Comparison of ENCODE assay signal across 18 cellular contexts in the genomic region with DNA sequence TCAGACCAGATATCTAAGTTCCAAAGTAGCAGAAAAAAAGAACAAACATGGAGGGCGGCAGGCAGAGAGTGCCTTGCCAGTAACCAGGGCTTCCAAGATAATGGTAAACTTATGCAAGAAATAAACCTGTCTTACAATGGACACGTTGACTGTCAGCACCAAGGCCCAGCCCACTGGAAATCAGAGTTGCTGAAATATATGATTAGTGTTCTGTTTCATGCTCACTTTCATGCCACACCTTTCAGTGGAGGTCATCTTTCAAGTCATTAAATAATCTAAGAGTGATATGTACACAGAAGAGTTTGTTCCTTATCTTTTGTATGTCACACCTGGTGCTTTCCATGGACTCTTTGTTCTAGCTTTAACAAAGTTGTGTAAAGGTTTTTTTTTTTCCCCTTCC.
"Had no signal": no experiment of that assay in that cellular context is flagged by ENCODE, and none has a peak within 500 bp of the region (broad histone marks: within the 10 kb centered on the region; RNA-seq: fewer than 3 reads in every experiment).

No MANE protein-coding gene starts in this region.

- DNase-seq: activated CD4-positive, alpha-beta memory T cell treated with anti-CD3 and anti-CD28 coated beads, Interleukin-2, amount 10 ng/mL, durations not matched to agents 7 days and 5 days; activated CD4-positive, alpha-beta T cell treated with anti-CD3 and anti-CD28 coated beads for 36 hours; activated T-cell treated with anti-CD3 and anti-CD28 coated beads, Interleukin-2, amount 50 U/mL, for 72 hours; aorta; effector CD4-positive, alpha-beta T cell; gastrocnemius medialis; heart right ventricle; kidney; left ventricle myocardium superior; mesenchymal stem cell; ovary; stimulated activated CD4-positive, alpha-beta T cell treated with anti-CD3 and anti-CD28 coated beads, Interleukin-4, amount 100 ng/mL, for 24 hours; stimulated activated naive CD8-positive, alpha-beta T cell treated with anti-CD3 and anti-CD28 coated beads, Interleukin-15, amount 100 ng/mL, for 72 hours; T1000; thyroid gland had no signal

- H3K4me1 Mint-ChIP-seq: activated CD4-positive, alpha-beta memory T cell treated with anti-CD3 and anti-CD28 coated beads, Interleukin-2, amount 10 ng/mL, durations not matched to agents 7 days and 5 days; activated CD4-positive, alpha-beta T cell treated with anti-CD3 and anti-CD28 coated beads for 36 hours; stimulated activated naive CD8-positive, alpha-beta T cell treated with anti-CD3 and anti-CD28 coated beads, Interleukin-15, amount 100 ng/mL, for 72 hours had no signal

- H3K9me3 Mint-ChIP-seq: activated CD4-positive, alpha-beta memory T cell treated with anti-CD3 and anti-CD28 coated beads, Interleukin-2, amount 10 ng/mL, durations not matched to agents 7 days and 5 days; activated T-cell treated with anti-CD3 and anti-CD28 coated beads, Interleukin-2, amount 50 U/mL, for 72 hours; neural progenitor cell; stimulated activated naive CD8-positive, alpha-beta T cell treated with anti-CD3 and anti-CD28 coated beads, Interleukin-15, amount 100 ng/mL, for 72 hours had no signal

- H3K4me3 ChIP-seq: coronary artery, gastrocnemius medialis, heart right ventricle, neural progenitor cell, ovary, thyroid gland had no signal

- ATAC-seq: activated CD4-positive, alpha-beta T cell treated with anti-CD3 and anti-CD28 coated beads for 36 hours; activated T-cell treated with anti-CD3 and anti-CD28 coated beads, Interleukin-2, amount 50 U/mL, for 72 hours; gastrocnemius medialis; heart right ventricle; left ventricle myocardium superior; stimulated activated naive CD8-positive, alpha-beta T cell treated with anti-CD3 and anti-CD28 coated beads, Interleukin-15, amount 100 ng/mL, for 72 hours had no signal

- H3K27ac Mint-ChIP-seq: activated CD4-positive, alpha-beta memory T cell treated with anti-CD3 and anti-CD28 coated beads, Interleukin-2, amount 10 ng/mL, durations not matched to agents 7 days and 5 days; activated CD4-positive, alpha-beta T cell treated with anti-CD3 and anti-CD28 coated beads for 36 hours; activated T-cell treated with anti-CD3 and anti-CD28 coated beads, Interleukin-2, amount 50 U/mL, for 72 hours; neural progenitor cell; stimulated activated naive CD8-positive, alpha-beta T cell treated with anti-CD3 and anti-CD28 coated beads, Interleukin-15, amount 100 ng/mL, for 72 hours had no signal

- H3K27me3 Mint-ChIP-seq: activated CD4-positive, alpha-beta memory T cell treated with anti-CD3 and anti-CD28 coated beads, Interleukin-2, amount 10 ng/mL, durations not matched to agents 7 days and 5 days; stimulated activated naive CD8-positive, alpha-beta T cell treated with anti-CD3 and anti-CD28 coated beads, Interleukin-15, amount 100 ng/mL, for 72 hours had no signal

- H3K4me2 ChIP-seq: neural progenitor cell had no signal

- H3K27me3 ChIP-seq: gastrocnemius medialis, heart right ventricle, neural progenitor cell, ovary, thyroid gland had no signal

- H3K9ac ChIP-seq: neural progenitor cell had no signal

- H3K27ac ChIP-seq: coronary artery, gastrocnemius medialis, heart right ventricle, neural progenitor cell, ovary, thyroid gland had no signal

- H3K36me3 ChIP-seq: gastrocnemius medialis, heart right ventricle, neural progenitor cell, ovary, thyroid gland had no signal

- H3K9me3 ChIP-seq: gastrocnemius medialis, heart right ventricle, ovary, thyroid gland had no signal

- H3K4me3 Mint-ChIP-seq: activated CD4-positive, alpha-beta memory T cell treated with anti-CD3 and anti-CD28 coated beads, Interleukin-2, amount 10 ng/mL, durations not matched to agents 7 days and 5 days; activated CD4-positive, alpha-beta T cell treated with anti-CD3 and anti-CD28 coated beads for 36 hours; activated T-cell treated with anti-CD3 and anti-CD28 coated beads, Interleukin-2, amount 50 U/mL, for 72 hours; neural progenitor cell; stimulated activated naive CD8-positive, alpha-beta T cell treated with anti-CD3 and anti-CD28 coated beads, Interleukin-15, amount 100 ng/mL, for 72 hours had no signal

- FAIRE-seq: endothelial cell of umbilical vein had no signal

- H2AFZ ChIP-seq: neural progenitor cell had no signal

- H3K4me1 ChIP-seq: gastrocnemius medialis, thyroid gland had no signal

- H3K36me3 Mint-ChIP-seq: neural progenitor cell had no signal
